ENCODE assay signal across 9 cellular contexts in the genomic region with DNA sequence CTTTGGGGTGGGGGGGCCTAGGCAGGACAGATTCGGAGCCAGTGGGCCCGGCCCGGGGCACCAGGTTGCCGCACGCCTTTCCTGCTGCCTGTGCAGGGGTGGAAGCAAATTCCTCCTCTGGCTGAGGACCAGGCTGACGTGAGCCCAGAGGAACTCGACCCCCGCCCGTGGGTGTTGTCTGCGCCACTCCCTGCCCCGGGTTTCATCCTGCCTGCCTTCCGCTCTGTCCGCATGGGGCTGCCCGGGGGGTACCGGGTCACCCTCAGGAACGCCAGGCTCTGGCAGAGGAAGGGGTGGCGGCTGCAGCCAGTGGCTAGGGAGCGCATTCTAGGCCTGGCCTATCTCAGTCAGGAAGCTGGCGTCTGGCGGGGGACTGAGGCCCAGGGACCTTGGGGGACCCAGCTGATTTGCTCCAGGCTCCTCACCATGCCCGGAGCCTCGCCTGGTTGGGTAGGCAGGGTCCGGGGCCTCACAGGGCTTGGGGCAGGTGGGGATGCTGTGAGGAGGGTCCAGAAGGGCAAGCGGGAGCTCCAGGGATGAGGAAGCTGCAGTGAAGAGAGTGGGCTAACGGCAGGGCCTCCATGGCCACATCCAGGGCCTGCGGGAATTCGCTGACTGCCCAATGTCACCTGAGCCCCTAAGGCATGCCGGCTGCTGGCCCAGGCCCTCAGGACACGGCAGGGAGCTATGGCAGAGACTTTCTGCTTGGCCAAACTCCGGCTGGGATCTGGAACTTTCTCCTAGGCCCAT. TPM values are rescaled to one million over a fixed set of nuclear protein-coding genes. Genes with fewer than 3 reads are reported as not detected.
DNase-seq lines count a peak whose midpoint lies in the region; ATAC-seq and TF ChIP-seq lines count a peak whose summit lies in the region.
"Had no signal": no experiment of that assay in that cellular context is flagged by ENCODE, and none has a peak within 500 bp of the region (broad histone marks: within the 10 kb centered on the region; RNA-seq: fewer than 3 reads in every experiment).

No MANE protein-coding gene starts in this region.

- intact Hi-C loops in esophagus squamous epithelium (cut with DNase I) = loop anchor here (10.0 kb wide), 1 partner anchor 58 kb away; a partner anchor contains a TSS
- intact Hi-C loops in naive thymus-derived CD4-positive, alpha-beta T cell (cut with micrococcal nuclease) = loop anchor here in 1 of 2 donors (10.0 kb wide), 1 partner anchor 1182 kb away; a partner anchor contains a TSS

- H3K27ac Mint-ChIP-seq in T-cell = peak overlapping the region; percentile 87 to 97
- H3K27ac Mint-ChIP-seq in naive thymus-derived CD4-positive, alpha-beta T cell = peak overlapping the region in 7 of 9 donors; percentile 41 to 98 (median 97)

- peak overlapping the region; percentile 77 to 100 (median 89) for H3K27ac ChIP-seq in esophagus squamous epithelium
- peak overlapping the region; percentile 92 for H3K27ac ChIP-seq in naive thymus-derived CD4-positive, alpha-beta T cell (ENCODE audit: low read depth, low read length)

- no peaks in the 10 kb centered on the region for H3K36me3 Mint-ChIP-seq in T-cell
- H3K36me3 Mint-ChIP-seq in naive thymus-derived CD4-positive, alpha-beta T cell = no peaks in the 10 kb centered on the region

- WGBS in esophagus squamous epithelium, 2 donors = 35 to 40% methylated on average over 9 to 12 of the region's 30 CpGs

- H3K4me3 ChIP-seq in esophagus squamous epithelium = peak overlapping the region in 1 of 4 donors; percentile 34
- no peak overlapping the region for H3K4me3 ChIP-seq in naive thymus-derived CD4-positive, alpha-beta T cell (ENCODE audit: low read length)

- peaks cover 39 to 41% (median 40%) of the 10 kb centered on the region in 3 donors for H3K4me1 Mint-ChIP-seq in T-cell
- H3K4me1 Mint-ChIP-seq in naive thymus-derived CD4-positive, alpha-beta T cell = peaks cover 7 to 49% (median 34%) of the 10 kb centered on the region in 7 donors

- peak overlapping the region in 1 of 3 donors; percentile 79 for H3K4me3 Mint-ChIP-seq in T-cell
- peak overlapping the region in 2 of 10 donors; percentile 34 to 52 for H3K4me3 Mint-ChIP-seq in naive thymus-derived CD4-positive, alpha-beta T cell

- DNase-seq in A172 (ENCODE audit: low spot score) (peak; percentile 76), T-cell (no peak), esophagus squamous epithelium (lab: John Stamatoyannopoulos, UW) (no peak), NCI-H1092 treated with DMSO at 0.1 percent for 48 hours (lab: John Stamatoyannopoulos, UW) (no peak)
- no peak for DNase-seq in naive thymus-derived CD4-positive, alpha-beta T cell
- DNase-seq in activated CD8-positive, alpha-beta memory T cell treated with anti-CD3 and anti-CD28 coated beads, Interleukin-2, amount 50 U/mL, for 48 hours = no peak
- no peak for DNase-seq in central memory CD4-positive, alpha-beta T cell
- DNase-seq: ACHN had no signal

- H3K9me3 Mint-ChIP-seq in T-cell = no peaks in the 10 kb centered on the region
- H3K9me3 Mint-ChIP-seq in naive thymus-derived CD4-positive, alpha-beta T cell = peaks cover 0 to 2% (median 0%) of the 10 kb centered on the region in 11 donors

- CTCF ChIA-PET in T-cell (lab: Charles Lee) = no interaction called here
- CTCF ChIA-PET in naive thymus-derived CD4-positive, alpha-beta T cell (lab: Charles Lee) = interaction anchor here (1.2 to 1.4 kb wide), 2 partner anchors 19 to 23 kb away, joined by 3 to 4 read pairs; a partner anchor contains a TSS

- ATAC-seq in T-cell (replicated peaks in 1 of 4) = no peak
- no peak for ATAC-seq in naive thymus-derived CD4-positive, alpha-beta T cell
- ATAC-seq in GM21447 (IDR thresholded peaks at IDR 0.05; ENCODE audit: unreplicated experiment) = no peak

- H3K27me3 ChIP-seq in esophagus squamous epithelium = peaks cover 0 to 13% (median 1%) of the 10 kb centered on the region in 4 donors
- H3K27me3 ChIP-seq in naive thymus-derived CD4-positive, alpha-beta T cell (ENCODE audit: control insufficient read depth in 2 of 2, insufficient read depth in 2 of 2, low read length in 2 of 2) = no peaks in the 10 kb centered on the region

- no peaks in the 10 kb centered on the region for H3K9me3 ChIP-seq in esophagus squamous epithelium
- H3K9me3 ChIP-seq in naive thymus-derived CD4-positive, alpha-beta T cell (ENCODE audit: control insufficient read depth in 2 of 3, low read length in 3 of 3) = no peaks in the 10 kb centered on the region

- H3K27me3 Mint-ChIP-seq in T-cell = no peaks in the 10 kb centered on the region
- H3K27me3 Mint-ChIP-seq in naive thymus-derived CD4-positive, alpha-beta T cell = no peaks in the 10 kb centered on the region

- POLR2A ChIA-PET in T-cell (lab: Charles Lee) = interaction anchor here in 1 of 2 donors (0.6 kb wide), 3 partner anchors 22 to 1394 kb away, joined by 4 to 6 read pairs (median 5); no protein-coding TSS in a partner anchor
- POLR2A ChIA-PET in naive thymus-derived CD4-positive, alpha-beta T cell (lab: Charles Lee) = interaction anchor here (0.6 to 8.3 kb wide), 6 partner anchors 14 to 295 kb away, joined by 3 to 109 read pairs (median 6); a partner anchor contains a TSS

- TF ChIP-seq POLR2A in esophagus squamous epithelium (IDR thresholded peaks at IDR 0.05) = peak in 1 of 4 donors; percentile 39

- no peak for TF ChIP-seq CTCF in esophagus squamous epithelium (IDR thresholded peaks at IDR 0.05)

- peaks cover 38 to 79% (median 48%) of the 10 kb centered on the region in 3 donors for H3K4me1 ChIP-seq in esophagus squamous epithelium
- peaks cover 14 to 36% of the 10 kb centered on the region in 2 donors for H3K4me1 ChIP-seq in naive thymus-derived CD4-positive, alpha-beta T cell (ENCODE audit: control insufficient read depth in 2 of 2, insufficient read depth in 2 of 2, low read length in 2 of 2)

- no peaks in the 10 kb centered on the region for H3K36me3 ChIP-seq in esophagus squamous epithelium
- H3K36me3 ChIP-seq in naive thymus-derived CD4-positive, alpha-beta T cell (ENCODE audit: control insufficient read depth in 2 of 3, insufficient read depth in 3 of 3, low read length in 3 of 3) = no peaks in the 10 kb centered on the region

RNA-seq across cellular contexts. Expression of a gene that starts 2.4 kb away (rescaled TPM):
- 7.4 and 8.5 TPM in 2 replicates for total RNA-seq in A172 (2014; rRNA removed; shearing (Covaris generic))
- total RNA-seq in T-cell = 10 to 100 TPM; 10.6 to 18.3 (median 12.6) TPM
- total RNA-seq in esophagus squamous epithelium = 1 to 10 TPM; 4.8 to 9.1 (median 5.7) TPM
- 10 to 100 TPM in 4 of 5 experiments, 1 to 10 TPM in 1; 9.3 to 17.1 (median 10.9) TPM for total RNA-seq in naive thymus-derived CD4-positive, alpha-beta T cell
- 1 to 10 TPM; 5.4 to 5.6 TPM for polyA plus RNA-seq in naive thymus-derived CD4-positive, alpha-beta T cell

RNA-seq across cellular contexts. Expression of a gene that starts 13.4 kb away (rescaled TPM):
- 6.6 and 16.8 TPM in 2 replicates for total RNA-seq in A172 (2014; rRNA removed; shearing (Covaris generic))
- total RNA-seq in T-cell (1 to 10 TPM; 1.1 to 3.1 (median 1.6) TPM), esophagus squamous epithelium (1 to 10 TPM in 1 of 4 donors, under 1 TPM in 3; 0.48 to 2.7 (median 0.66) TPM)
- 1 to 10 TPM in 2 of 5 experiments, under 1 TPM in 3; 0.70 to 3.3 (median 0.94) TPM for total RNA-seq in naive thymus-derived CD4-positive, alpha-beta T cell
- polyA plus RNA-seq in naive thymus-derived CD4-positive, alpha-beta T cell = not detected

RNA-seq across cellular contexts. Expression of a gene that starts 23.1 kb away (rescaled TPM):
- 407 and 501 TPM in 2 replicates for total RNA-seq in A172 (2014; rRNA removed; shearing (Covaris generic))
- total RNA-seq in T-cell (100 to 1,000 TPM; 201 to 318 (median 223) TPM), esophagus squamous epithelium (100 to 1,000 TPM; 279 to 320 (median 302) TPM)
- 100 to 1,000 TPM; 145 to 309 (median 279) TPM for total RNA-seq in naive thymus-derived CD4-positive, alpha-beta T cell
- polyA plus RNA-seq in naive thymus-derived CD4-positive, alpha-beta T cell = 100 to 1,000 TPM; 278 to 315 TPM

RNA-seq across cellular contexts. Expression of a gene that starts 44.7 kb away (rescaled TPM):
- total RNA-seq in A172 (2014; rRNA removed; shearing (Covaris generic)) = 9.9 and 11.5 TPM in 2 replicates
- total RNA-seq in T-cell = 100 to 1,000 TPM in 2 of 5 donors, 10 to 100 TPM in 3; 77.9 to 133 (median 81.4) TPM
- 10 to 100 TPM in 2 of 4 donors, 1 to 10 TPM in 2; 4.0 to 53.2 (median 13.8) TPM for total RNA-seq in esophagus squamous epithelium
- 100 to 1,000 TPM in 3 of 5 experiments, 10 to 100 TPM in 2; 27.4 to 132 (median 110) TPM for total RNA-seq in naive thymus-derived CD4-positive, alpha-beta T cell
- polyA plus RNA-seq in naive thymus-derived CD4-positive, alpha-beta T cell = 1 to 10 TPM; 1.3 to 3.8 TPM

RNA-seq across cellular contexts. Expression of a gene that starts 54.1 kb away (rescaled TPM):
- total RNA-seq in A172 (2014; rRNA removed; shearing (Covaris generic)) = 103 and 141 TPM in 2 replicates
- 10 to 100 TPM; 49.7 to 63.5 (median 55.9) TPM for total RNA-seq in T-cell
- 10 to 100 TPM; 33.8 to 62.2 (median 51.2) TPM for total RNA-seq in esophagus squamous epithelium
- total RNA-seq in naive thymus-derived CD4-positive, alpha-beta T cell = 10 to 100 TPM; 34.3 to 79.3 (median 65.2) TPM
- 100 to 1,000 TPM; 132 to 149 TPM for polyA plus RNA-seq in naive thymus-derived CD4-positive, alpha-beta T cell
